In genomic region chr15:74414081-74414580, GRCh38 we compare ENCODE assay signal across 22 cellular contexts. TPM values are rescaled to one million over a fixed set of nuclear protein-coding genes. Genes with fewer than 3 reads are reported as not detected.
DNase-seq lines count a peak whose midpoint lies in the region; ATAC-seq and TF ChIP-seq lines count a peak whose summit lies in the region.
"Had no signal": no experiment of that assay in that cellular context is flagged by ENCODE, and none has a peak within 500 bp of the region (broad histone marks: within the 10 kb centered on the region; RNA-seq: fewer than 3 reads in every experiment).

No MANE protein-coding gene starts in this region.

- intact Hi-C loops in activated naive CD4-positive, alpha-beta T cell treated with anti-CD3 and anti-CD28 coated beads for 36 hours (cut with micrococcal nuclease): no loop called here
- intact Hi-C loops in activated CD8-positive, alpha-beta T cell treated with anti-CD3 and anti-CD28 coated beads for 36 hours (cut with micrococcal nuclease): no loop called here
- intact Hi-C loops in sigmoid colon (cut with DNase I): no loop called here

- H3K27me3 ChIP-seq in sigmoid colon: no peaks in the 10 kb centered on the region
- H3K27me3 ChIP-seq: ovary had no signal

- CTCF ChIA-PET in activated naive CD4-positive, alpha-beta T cell treated with anti-CD3 and anti-CD28 coated beads for 36 hours (lab: Charles Lee): no interaction called here
- CTCF ChIA-PET in activated CD8-positive, alpha-beta T cell treated with anti-CD3 and anti-CD28 coated beads for 36 hours (lab: Charles Lee): interaction anchor here (2.5 kb wide), 1 partner anchor 32 kb away, joined by 8 read pairs; no protein-coding TSS in a partner anchor

- H3K36me3 ChIP-seq in sigmoid colon: no peaks in the 10 kb centered on the region
- H3K36me3 ChIP-seq: ovary had no signal

- H3K27me3 Mint-ChIP-seq in activated naive CD4-positive, alpha-beta T cell treated with anti-CD3 and anti-CD28 coated beads for 36 hours (ENCODE audit: low read depth): no peaks in the 10 kb centered on the region
- H3K27me3 Mint-ChIP-seq in activated CD8-positive, alpha-beta T cell treated with anti-CD3 and anti-CD28 coated beads for 36 hours: no peaks in the 10 kb centered on the region
- H3K27me3 Mint-ChIP-seq: activated CD4-positive, alpha-beta T cell treated with anti-CD3 and anti-CD28 coated beads, Interleukin-2, amount 10 ng/mL, durations not matched to agents 7 days and 5 days; naive thymus-derived CD4-positive, alpha-beta T cell had no signal

- peak overlapping the region; percentile 10 to 61 for H3K27ac Mint-ChIP-seq in activated naive CD4-positive, alpha-beta T cell treated with anti-CD3 and anti-CD28 coated beads, Interleukin-2, amount 50 U/mL, for 72 hours
- H3K27ac Mint-ChIP-seq in activated naive CD4-positive, alpha-beta T cell treated with anti-CD3 and anti-CD28 coated beads for 36 hours: no peak overlapping the region
- peak overlapping the region; percentile 11 for H3K27ac Mint-ChIP-seq in activated CD8-positive, alpha-beta T cell treated with anti-CD3 and anti-CD28 coated beads for 36 hours

- no peak for DNase-seq in activated naive CD4-positive, alpha-beta T cell treated with anti-CD3 and anti-CD28 coated beads, Interleukin-2, amount 50 U/mL, for 72 hours (ENCODE audit: low spot score in 2 of 2)
- no peak for DNase-seq in activated naive CD4-positive, alpha-beta T cell treated with anti-CD3 and anti-CD28 coated beads for 36 hours
- DNase-seq in activated CD8-positive, alpha-beta T cell treated with anti-CD3 and anti-CD28 coated beads for 36 hours: no peak
- no peak for DNase-seq in epithelial cell of prostate (ENCODE audit: low read depth, low spot score)
- no peak for DNase-seq in GM10266 (ENCODE audit: extremely low spot score)
- no peak for DNase-seq in sigmoid colon
- DNase-seq: activated CD4-positive, alpha-beta T cell treated with anti-CD3 and anti-CD28 coated beads, Interleukin-2, amount 10 ng/mL, durations not matched to agents 7 days and 5 days; aorta; caudate nucleus; dermis blood vessel endothelial cell; mesendoderm; naive thymus-derived CD4-positive, alpha-beta T cell; NCI-H1417 treated with DMSO at 0.1 percent for 48 hours; NCI-H2107; NCI-H446 treated with DMSO at 0.1 percent for 48 hours; ovary; SIG-M5 had no signal

- H3K9me3 Mint-ChIP-seq in activated naive CD4-positive, alpha-beta T cell treated with anti-CD3 and anti-CD28 coated beads, Interleukin-2, amount 50 U/mL, for 72 hours: no peaks in the 10 kb centered on the region
- no peaks in the 10 kb centered on the region for H3K9me3 Mint-ChIP-seq in activated naive CD4-positive, alpha-beta T cell treated with anti-CD3 and anti-CD28 coated beads for 36 hours
- H3K9me3 Mint-ChIP-seq in activated CD8-positive, alpha-beta T cell treated with anti-CD3 and anti-CD28 coated beads for 36 hours: no peaks in the 10 kb centered on the region
- H3K9me3 Mint-ChIP-seq: activated CD4-positive, alpha-beta T cell treated with anti-CD3 and anti-CD28 coated beads, Interleukin-2, amount 10 ng/mL, durations not matched to agents 7 days and 5 days; CD14-positive monocyte; naive thymus-derived CD4-positive, alpha-beta T cell had no signal

- H3K9me3 ChIP-seq in sigmoid colon: no peaks in the 10 kb centered on the region
- H3K9me3 ChIP-seq: ovary had no signal

- no peak for TF ChIP-seq CTCF in activated CD8-positive, alpha-beta T cell treated with anti-CD3 and anti-CD28 coated beads for 36 hours (IDR thresholded peaks at IDR 0.05)
- no peak for TF ChIP-seq CTCF in GM10266 (IDR thresholded peaks at IDR 0.05; ENCODE audit: control insufficient read depth, insufficient read depth, low read depth, missing control alignments)
- TF ChIP-seq CTCF in sigmoid colon (IDR thresholded peaks at IDR 0.05): no peak

- H3K4me1 Mint-ChIP-seq in activated naive CD4-positive, alpha-beta T cell treated with anti-CD3 and anti-CD28 coated beads for 36 hours (ENCODE audit: low read depth): peaks cover 24% of the 10 kb centered on the region
- H3K4me1 Mint-ChIP-seq in activated CD8-positive, alpha-beta T cell treated with anti-CD3 and anti-CD28 coated beads for 36 hours (ENCODE audit: low read depth): peaks cover 18% of the 10 kb centered on the region

- 77 to 89% methylated on average over 5 of the region's 5 CpGs for WGBS in sigmoid colon, 2 donors

- no peak for TF ChIP-seq POLR2A in sigmoid colon (IDR thresholded peaks at IDR 0.05)

- H3K36me3 Mint-ChIP-seq in activated naive CD4-positive, alpha-beta T cell treated with anti-CD3 and anti-CD28 coated beads, Interleukin-2, amount 50 U/mL, for 72 hours: peaks cover 26 to 34% of the 10 kb centered on the region in 2 donors
- peaks cover 49% of the 10 kb centered on the region for H3K36me3 Mint-ChIP-seq in activated naive CD4-positive, alpha-beta T cell treated with anti-CD3 and anti-CD28 coated beads for 36 hours (ENCODE audit: low read depth)
- H3K36me3 Mint-ChIP-seq in activated CD8-positive, alpha-beta T cell treated with anti-CD3 and anti-CD28 coated beads for 36 hours (ENCODE audit: low read depth): peaks cover 62% of the 10 kb centered on the region

- POLR2A ChIA-PET in activated CD8-positive, alpha-beta T cell treated with anti-CD3 and anti-CD28 coated beads for 36 hours (lab: Charles Lee): no interaction called here

- H3K27ac ChIP-seq in epithelial cell of prostate (peak overlapping the region; percentile 8), temporal lobe (ENCODE audit: low read depth, low read length) (peak overlapping the region; percentile 53), sigmoid colon (no peak overlapping the region)
- H3K27ac ChIP-seq: ovary had no signal

- H3K4me1 ChIP-seq in sigmoid colon: no peaks in the 10 kb centered on the region

- no peak overlapping the region for H3K4me3 ChIP-seq in sigmoid colon
- H3K4me3 ChIP-seq: ovary had no signal

- no peak overlapping the region for H3K4me3 Mint-ChIP-seq in activated naive CD4-positive, alpha-beta T cell treated with anti-CD3 and anti-CD28 coated beads for 36 hours
- no peak overlapping the region for H3K4me3 Mint-ChIP-seq in activated CD8-positive, alpha-beta T cell treated with anti-CD3 and anti-CD28 coated beads for 36 hours
- H3K4me3 Mint-ChIP-seq: activated CD4-positive, alpha-beta T cell treated with anti-CD3 and anti-CD28 coated beads, Interleukin-2, amount 10 ng/mL, durations not matched to agents 7 days and 5 days; naive thymus-derived CD4-positive, alpha-beta T cell had no signal

- no peak for ATAC-seq in activated naive CD4-positive, alpha-beta T cell treated with anti-CD3 and anti-CD28 coated beads, Interleukin-2, amount 50 U/mL, for 72 hours
- no peak for ATAC-seq in activated CD8-positive, alpha-beta T cell treated with anti-CD3 and anti-CD28 coated beads for 36 hours
- no peak for ATAC-seq in GM19351 (IDR thresholded peaks at IDR 0.05; ENCODE audit: unreplicated experiment)
- ATAC-seq: naive thymus-derived CD4-positive, alpha-beta T cell; right cardiac atrium had no signal

- no peak for TF ChIP-seq EP300 in sigmoid colon (IDR thresholded peaks at IDR 0.05)

RNA-seq across cellular contexts. Expression of gene SEMA7A, which starts 19.6 kb away (rescaled TPM):
- total RNA-seq in activated naive CD4-positive, alpha-beta T cell treated with anti-CD3 and anti-CD28 coated beads, Interleukin-2, amount 50 U/mL, for 72 hours: 10 to 100 TPM; 47.8 to 53.6 TPM
- 10 to 100 TPM; 45.7 to 46.9 TPM for total RNA-seq in activated naive CD4-positive, alpha-beta T cell treated with anti-CD3 and anti-CD28 coated beads for 36 hours
- 10 to 100 TPM; 62.4 TPM for total RNA-seq in activated CD8-positive, alpha-beta T cell treated with anti-CD3 and anti-CD28 coated beads for 36 hours
- total RNA-seq in temporal lobe (25.8 TPM), sigmoid colon (1 to 10 TPM in 2 of 4 donors, under 1 TPM in 2; 0.28 to 3.5 (median 0.86) TPM)
- 1 to 10 TPM in 2 of 3 donors, not detected in 1; 1.4 to 9.8 TPM for polyA plus RNA-seq in sigmoid colon
- polyA plus RNA-seq: naive thymus-derived CD4-positive, alpha-beta T cell had no signal

RNA-seq across cellular contexts. Expression of gene CYP11A1, which starts 46.7 kb away (rescaled TPM):
- total RNA-seq in activated naive CD4-positive, alpha-beta T cell treated with anti-CD3 and anti-CD28 coated beads, Interleukin-2, amount 50 U/mL, for 72 hours: under 1 TPM in 1 of 2 donors, not detected in 1; 0.59 TPM
- total RNA-seq in activated naive CD4-positive, alpha-beta T cell treated with anti-CD3 and anti-CD28 coated beads for 36 hours: not detected
- total RNA-seq in activated CD8-positive, alpha-beta T cell treated with anti-CD3 and anti-CD28 coated beads for 36 hours: under 1 TPM; 0.29 to 0.31 TPM
- total RNA-seq in temporal lobe (not detected), sigmoid colon (1 to 10 TPM in 1 of 4 donors, under 1 TPM in 2, not detected in 1; 0.36 to 1.7 (median 0.49) TPM)
- 1 to 10 TPM in 1 of 3 donors, under 1 TPM in 1, not detected in 1; 0.22 to 1.2 TPM for polyA plus RNA-seq in sigmoid colon
- total RNA-seq: activated CD4-positive, alpha-beta T cell treated with anti-CD3 and anti-CD28 coated beads, Interleukin-2, amount 10 ng/mL, durations not matched to agents 7 days and 5 days; dermis blood vessel endothelial cell; endothelial cell of umbilical vein had no signal
- polyA plus RNA-seq: CD14-positive monocyte; naive thymus-derived CD4-positive, alpha-beta T cell had no signal

RNA-seq across cellular contexts. Expression of gene UBL7, which starts 46.8 kb away (rescaled TPM):
- total RNA-seq in activated naive CD4-positive, alpha-beta T cell treated with anti-CD3 and anti-CD28 coated beads, Interleukin-2, amount 50 U/mL, for 72 hours: 10 to 100 TPM; 43.3 to 50.4 TPM
- 10 to 100 TPM; 43.0 to 47.0 TPM for total RNA-seq in activated naive CD4-positive, alpha-beta T cell treated with anti-CD3 and anti-CD28 coated beads for 36 hours
- total RNA-seq in activated CD8-positive, alpha-beta T cell treated with anti-CD3 and anti-CD28 coated beads for 36 hours: 10 to 100 TPM; 48.8 to 53.3 TPM
- total RNA-seq in temporal lobe (16.5 TPM), sigmoid colon (10 to 100 TPM; 48.5 to 85.5 (median 57.7) TPM)
- polyA plus RNA-seq in sigmoid colon: 10 to 100 TPM; 32.4 to 34.4 (median 34.0) TPM

Comparison
In these comparisons a context has a peak if more than half of its experiments do, and no peak if none do; other contexts are left out.
1. H3K27ac ChIP-seq: peak in epithelial cell of prostate (single experiment) and temporal lobe (single experiment); none in sigmoid colon (0 of 4).